11 cellular contexts compared by ENCODE assay signal in the genomic region with DNA sequence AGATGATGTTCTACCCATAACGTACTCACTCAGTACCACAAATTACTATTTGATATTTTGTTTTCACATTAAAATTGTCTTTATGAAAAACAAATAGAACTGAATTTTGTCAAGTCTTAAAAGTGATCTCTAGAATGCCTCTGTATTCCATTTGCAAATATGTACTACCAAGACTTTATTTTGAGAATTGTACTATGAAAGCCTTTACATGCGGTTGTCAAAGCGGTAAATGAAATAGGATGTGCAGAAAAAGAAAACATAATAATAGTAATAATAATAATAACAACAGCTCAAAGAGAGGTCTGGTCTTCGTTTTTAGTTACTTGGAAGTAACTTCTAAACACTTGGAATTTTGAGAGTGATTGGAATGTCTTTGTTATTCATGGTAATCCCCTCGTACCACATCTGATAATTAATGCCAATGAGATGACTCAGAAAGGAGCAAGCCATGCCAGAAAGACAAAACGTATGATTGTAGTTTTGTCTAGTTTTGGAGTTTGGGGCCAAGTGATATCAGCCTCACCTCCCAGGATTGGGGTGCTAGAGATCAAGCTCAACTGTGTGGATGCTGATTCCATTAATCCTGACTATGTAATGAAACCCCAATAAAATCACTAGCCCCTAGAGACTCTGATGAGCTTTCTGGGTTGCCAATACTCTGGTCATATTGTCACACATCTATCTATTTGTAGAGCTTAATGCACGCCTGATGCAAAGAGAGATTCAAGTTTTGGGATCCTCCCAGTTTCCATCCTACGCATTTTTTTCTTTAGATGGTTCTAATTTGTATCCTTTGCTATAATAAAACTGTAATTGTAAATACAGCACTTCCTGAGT. TPM values are rescaled to one million over a fixed set of nuclear protein-coding genes. Genes with fewer than 3 reads are reported as not detected.
DNase-seq lines count a peak whose midpoint lies in the region; ATAC-seq, FAIRE-seq and TF ChIP-seq lines count a peak whose summit lies in the region.
"Had no signal": no experiment of that assay in that cellular context is flagged by ENCODE, and none has a peak within 500 bp of the region (broad histone marks: within the 10 kb centered on the region; RNA-seq: fewer than 3 reads in every experiment).

No MANE protein-coding gene starts in this region.

- H3K36me3 Mint-ChIP-seq in WTC11: peaks cover 15% of the 10 kb centered on the region

- H3K27ac Mint-ChIP-seq in WTC11: no peak overlapping the region

- no peak overlapping the region for H3K4me3 Mint-ChIP-seq in WTC11

- H3K4me3 ChIP-seq in SK-N-SH (ENCODE audit: low read depth in 2 of 2, low read length in 1 of 2): no peak overlapping the region
- no peak overlapping the region for H3K4me3 ChIP-seq in thoracic aorta
- no peak overlapping the region for H3K4me3 ChIP-seq in effector memory CD4-positive, alpha-beta T cell (ENCODE audit: insufficient read depth, low read depth, low read length, poor library complexity, severe bottlenecking)
- no peak overlapping the region for H3K4me3 ChIP-seq in small intestine (ENCODE audit: low read depth in 1 of 2, low read length in 2 of 2)

- ATAC-seq in SK-N-SH treated with all-trans-retinoic acid at 6 μM for 48 hours (no peak), HG03060 (IDR thresholded peaks at IDR 0.05; ENCODE audit: low read depth, unreplicated experiment) (peak; percentile 15), WTC11 (0 out of 2 replicates have a peak, but pooled peaks have one; percentile 32), thoracic aorta (ENCODE audit: insufficient number of reproducible peaks, low FRiP score, low read depth) (peak; percentile 43)

- H3F3A ChIP-seq in SK-N-SH (replicated peaks; ENCODE audit: insufficient read depth): no peaks in the 10 kb centered on the region

- no peak for FAIRE-seq in small intestine (lab: Jason Lieb, UNC)

- no peak for DNase-seq in SK-N-SH
- no peak for DNase-seq in WTC11 (ENCODE audit: low spot score)
- DNase-seq in thoracic aorta (ENCODE audit: low spot score): no peak
- DNase-seq in effector memory CD4-positive, alpha-beta T cell: no peak
- no peak for DNase-seq in GM10266 (ENCODE audit: extremely low spot score)
- DNase-seq in small intestine: no peak
- DNase-seq: hypothalamus; stimulated activated naive CD4-positive, alpha-beta T cell had no signal

- H3K9ac ChIP-seq in SK-N-SH: no peak overlapping the region

- WGBS in SK-N-SH (ENCODE audit: low lambda C conversion rate): 37% methylated on average over 8 of the region's 8 CpGs
- WGBS in small intestine, 3 donors: 54 to 63% (median 56%) methylated on average over 8 of the region's 8 CpGs

- no peaks in the 10 kb centered on the region; the same call in 1 of the 2 replicates for H3K27me3 Mint-ChIP-seq in WTC11 (ENCODE audit: low read depth)

- H3K9me3 ChIP-seq in SK-N-SH (no peaks in the 10 kb centered on the region), thoracic aorta (no peaks in the 10 kb centered on the region), small intestine (ENCODE audit: control insufficient read depth, low read depth) (no peaks in the 10 kb centered on the region)
- H3K9me3 ChIP-seq in effector memory CD4-positive, alpha-beta T cell (ENCODE audit: control insufficient read depth, low read length): no peaks in the 10 kb centered on the region

- no peaks in the 10 kb centered on the region for H3K9me2 ChIP-seq in SK-N-SH

- H3K4me2 ChIP-seq in SK-N-SH: no peak overlapping the region

- no peak for TF ChIP-seq RAD21 in SK-N-SH (IDR thresholded peaks at IDR 0.05; ENCODE audit: low read length)

- H3K27ac ChIP-seq in SK-N-SH (ENCODE audit: low read depth in 2 of 2, low read length in 1 of 2) (no peak overlapping the region), thoracic aorta (no peak overlapping the region), small intestine (ENCODE audit: low read depth in 1 of 2, low read length in 1 of 2) (no peak overlapping the region)
- H3K27ac ChIP-seq in effector memory CD4-positive, alpha-beta T cell (ENCODE audit: insufficient read depth, low read length, poor library complexity, severe bottlenecking): no peak overlapping the region
- H3K27ac ChIP-seq: 22Rv1 had no signal

- H3K36me3 ChIP-seq in SK-N-SH (replicated peaks in 1 of 2; ENCODE audit: control insufficient read depth in 1 of 2, insufficient read depth in 2 of 2, low read length in 1 of 2): no peaks in the 10 kb centered on the region
- no peaks in the 10 kb centered on the region for H3K36me3 ChIP-seq in thoracic aorta
- no peaks in the 10 kb centered on the region for H3K36me3 ChIP-seq in effector memory CD4-positive, alpha-beta T cell (ENCODE audit: control insufficient read depth, insufficient read depth, low read length)
- H3K36me3 ChIP-seq in small intestine (ENCODE audit: control insufficient read depth in 2 of 2, insufficient read depth in 2 of 2, low read length in 2 of 2): no peaks in the 10 kb centered on the region

- H3K79me2 ChIP-seq in SK-N-SH (ENCODE audit: insufficient read depth): no peaks in the 10 kb centered on the region

- H2AFZ ChIP-seq in SK-N-SH (ENCODE audit: low read depth): no peak overlapping the region

- POLR2A ChIA-PET in SK-N-SH (lab: Yijun Ruan, JAX): no interaction called here
- POLR2A ChIA-PET in WTC11 (lab: Charles Lee): no interaction called here

- no peaks in the 10 kb centered on the region for H4K20me1 ChIP-seq in SK-N-SH (ENCODE audit: insufficient read depth)

- TF ChIP-seq CTCF in SK-N-SH (IDR thresholded peaks at IDR 0.05) (no peak), WTC11 (IDR thresholded peaks at IDR 0.05) (no peak), thoracic aorta (IDR thresholded peaks at IDR 0.05) (no peak), GM10266 (IDR thresholded peaks at IDR 0.05; ENCODE audit: control insufficient read depth, insufficient read depth, low read depth, missing control alignments) (no peak)

- no peaks in the 10 kb centered on the region; the same call in 1 of the 2 replicates for H3K27me3 ChIP-seq in SK-N-SH (ENCODE audit: insufficient read depth)
- no peaks in the 10 kb centered on the region for H3K27me3 ChIP-seq in thoracic aorta (replicated peaks; ENCODE audit: insufficient read depth)
- H3K27me3 ChIP-seq in effector memory CD4-positive, alpha-beta T cell (replicated peaks; ENCODE audit: control insufficient read depth, insufficient read depth, low read length, poor library complexity, severe bottlenecking): no peaks in the 10 kb centered on the region
- H3K27me3 ChIP-seq in small intestine (ENCODE audit: control insufficient read depth in 2 of 2, insufficient read depth in 2 of 2, low read length in 2 of 2): no peaks in the 10 kb centered on the region

- CTCF ChIA-PET in SK-N-SH (lab: Yijun Ruan, JAX) (no interaction called here), WTC11 (lab: Charles Lee) (no interaction called here)

- H3K4me1 ChIP-seq in SK-N-SH (ENCODE audit: control insufficient read depth in 1 of 2, insufficient read depth in 2 of 2, low read depth in 1 of 2, low read length in 1 of 2): no peaks in the 10 kb centered on the region
- H3K4me1 ChIP-seq in thoracic aorta (ENCODE audit: control insufficient read depth in 1 of 2, low read depth in 2 of 2): no peaks in the 10 kb centered on the region
- no peaks in the 10 kb centered on the region for H3K4me1 ChIP-seq in effector memory CD4-positive, alpha-beta T cell (ENCODE audit: control insufficient read depth, insufficient read depth, low read length, poor library complexity, severe bottlenecking)
- H3K4me1 ChIP-seq in small intestine (ENCODE audit: control insufficient read depth in 2 of 2, insufficient read depth in 1 of 2, low read depth in 1 of 2, low read length in 1 of 2): no peaks in the 10 kb centered on the region

- H3K4me1 Mint-ChIP-seq in WTC11: peaks cover 27% of the 10 kb centered on the region

- peaks cover 25% of the 10 kb centered on the region for H3K9me3 Mint-ChIP-seq in WTC11

- no peak for TF ChIP-seq EP300 in SK-N-SH (IDR thresholded peaks at IDR 0.05; ENCODE audit: borderline replicate concordance in 1 of 2, low read depth in 1 of 2, low read length in 1 of 2)

TF ChIP-seq in SK-N-SH treated with all-trans-retinoic acid at 6 μM for 48 hours, 23 proteins besides CTCF, POLR2A, EP300 and RAD21:
- TF ChIP-seq PPARA (CRISPR knock-in tag; IDR thresholded peaks at IDR 0.05; ENCODE audit: borderline replicate concordance): no peak

TF ChIP-seq in WTC11, 78 proteins besides CTCF, POLR2A, EP300 and RAD21:
- no peak for TF ChIP-seq RELA (CRISPR knock-in tag; IDR thresholded peaks at IDR 0.05; ENCODE audit: borderline replicate concordance)
TF ChIP-seq in WTC11: peak in this region for 0.

RNA-seq across cellular contexts. Expression of a gene that starts 20.2 kb away (rescaled TPM):
- polyA plus RNA-seq in SK-N-SH (2012; rRNA removed): 3.3 and 4.4 TPM in 2 replicates
- 5.0 and 5.6 TPM in 2 replicates for polyA plus RNA-seq in SK-N-SH (2012; cell fraction: cytosol; rRNA removed)
- polyA plus RNA-seq in SK-N-SH (2012; cell fraction: nucleus; rRNA removed): 2.0 and 3.1 TPM in 2 replicates
- 1.1 to 1.3 TPM (median 1.2 TPM) in 3 replicates for total RNA-seq in WTC11 (2021)
- 10 to 100 TPM; 31.1 to 36.6 TPM for total RNA-seq in thoracic aorta
- polyA plus RNA-seq in small intestine: 10 to 100 TPM in 1 of 3 donors, 1 to 10 TPM in 2; 6.5 to 10.8 (median 8.9) TPM

Comparison
In these comparisons a context has a peak if more than half of its experiments do, and no peak if none do; other contexts are left out.
1. RNA of a gene that starts 20.2 kb away (total RNA-seq): 31.1 to 36.6 TPM in thoracic aorta; 1.1 to 1.3 TPM in WTC11; every median in the first group is over 10 times any median in the second.